In genomic region chr5:134098690-134099089, GRCh38 we compare ENCODE assay signal across 1 cellular context.
TF ChIP-seq lines count a peak whose summit lies in the region.

No MANE protein-coding gene starts in this region.

TF ChIP-seq in H1, 55 proteins besides CTCF, POLR2A, EP300 and RAD21:
- TF ChIP-seq POU5F1 (IDR thresholded peaks at IDR 0.05; ENCODE audit: low read depth, low read length) (no peak), ASH2L (IDR thresholded peaks at IDR 0.05; ENCODE audit: low read length) (no peak)
